Comparison of ENCODE assay signal across 12 cellular contexts in genomic region chr6:90676516-90676915, GRCh38.
DNase-seq lines count a peak whose midpoint lies in the region; ATAC-seq and TF ChIP-seq lines count a peak whose summit lies in the region.
"Had no signal": no experiment of that assay in that cellular context is flagged by ENCODE, and none has a peak within 500 bp of the region (broad histone marks: within the 10 kb centered on the region; RNA-seq: fewer than 3 reads in every experiment).

No MANE protein-coding gene starts in this region.

- peak overlapping the region; percentile 45 for H3K4me2 ChIP-seq in GM23338
- no peak overlapping the region for H3K4me2 ChIP-seq in trophoblast cell (ENCODE audit: low read length)
- H3K4me2 ChIP-seq: PC-9 had no signal

- TF ChIP-seq CTCF in GM23338 (conservative IDR thresholded peaks at IDR 0.05; ENCODE audit: low read depth in 2 of 2) = no peak

- H3K14ac ChIP-seq in trophoblast cell (ENCODE audit: low read length) = no peak overlapping the region

- H4K20me1 ChIP-seq in GM23338 (replicated peaks; ENCODE audit: insufficient read depth) = no peaks in the 10 kb centered on the region

- H3K9me2 ChIP-seq in GM23338 (ENCODE audit: insufficient read depth) = no peaks in the 10 kb centered on the region

- peak overlapping the region; percentile 92 for H3K27ac ChIP-seq in GM23338 (ENCODE audit: low read depth)
- H3K27ac ChIP-seq in HUES64 (ENCODE audit: low read depth, low read length) = peak overlapping the region; percentile 64
- no peak overlapping the region for H3K27ac ChIP-seq in trophoblast cell (ENCODE audit: low read depth, low read length)
- H3K27ac ChIP-seq: PC-9, SJCRH30 had no signal

- no peak overlapping the region for H2BK12ac ChIP-seq in trophoblast cell (ENCODE audit: low read length)

- DNase-seq in GM23338 (ENCODE audit: low spot score) = peak; percentile 91
- peak; percentile 92 for DNase-seq in iPS DF 19.7 (ENCODE audit: low read depth, low spot score)
- DNase-seq in trophoblast cell = no peak
- DNase-seq in SW480 (ENCODE audit: low spot score) = no peak
- DNase-seq: COR-L47, EL, NCI-H187, PC-9, SJCRH30 had no signal

- no peak overlapping the region for H2BK5ac ChIP-seq in trophoblast cell (ENCODE audit: low read depth, low read length, poor library complexity)

- H3K9me3 ChIP-seq in HUES64 (ENCODE audit: insufficient read depth, low read depth, low read length) = no peaks in the 10 kb centered on the region
- H3K9me3 ChIP-seq in trophoblast cell (ENCODE audit: insufficient read depth, low read depth, low read length) = no peaks in the 10 kb centered on the region
- H3K9me3 ChIP-seq: SJCRH30 had no signal

- H3K36me3 Mint-ChIP-seq in GM23338 (ENCODE audit: low read depth) = peaks cover 4% of the 10 kb centered on the region

- H3K4me1 ChIP-seq in GM23338 (ENCODE audit: insufficient read depth) = peaks cover 35% of the 10 kb centered on the region
- peaks cover 34% of the 10 kb centered on the region for H3K4me1 ChIP-seq in HUES64 (ENCODE audit: insufficient read depth, low read length)
- no peaks in the 10 kb centered on the region for H3K4me1 ChIP-seq in trophoblast cell (ENCODE audit: control insufficient read depth in 1 of 2, insufficient read depth in 2 of 2, low read length in 2 of 2)
- H3K4me1 ChIP-seq: SJCRH30 had no signal

- H3K18ac ChIP-seq in trophoblast cell (ENCODE audit: low read length) = no peak overlapping the region

- no peak overlapping the region for H2AFZ ChIP-seq in GM23338
- H2AFZ ChIP-seq in trophoblast cell (ENCODE audit: insufficient read depth, low read length, poor library complexity) = no peak overlapping the region
- H2AFZ ChIP-seq: PC-9 had no signal

- peaks cover 6% of the 10 kb centered on the region for H3K27me3 Mint-ChIP-seq in GM23338 (ENCODE audit: insufficient read depth, low read depth, poor library complexity)

- H3K27me3 ChIP-seq in GM23338 (ENCODE audit: insufficient read depth) = no peaks in the 10 kb centered on the region
- no peaks in the 10 kb centered on the region for H3K27me3 ChIP-seq in HUES64 (ENCODE audit: insufficient read depth, low read length)
- no peaks in the 10 kb centered on the region for H3K27me3 ChIP-seq in trophoblast cell (ENCODE audit: insufficient read depth, low read length)
- H3K27me3 ChIP-seq: SJCRH30 had no signal

- H3K9me3 Mint-ChIP-seq in GM23338 = no peaks in the 10 kb centered on the region

- peak overlapping the region; percentile 93 for H3K27ac Mint-ChIP-seq in GM23338

- no peak overlapping the region for H4K8ac ChIP-seq in trophoblast cell (ENCODE audit: low read depth, low read length)

- WGBS in HUES64 = 6% methylated on average over 3 of the region's 3 CpGs
- WGBS in trophoblast cell (ENCODE audit: extremely low coverage, insufficient coverage, insufficient read length) = no CpG with 5 or more reads among the region's 3 CpGs

- H4K12ac ChIP-seq in trophoblast cell (ENCODE audit: low read depth, low read length) = no peak overlapping the region

- ATAC-seq in GM23338 = peak; percentile 99
- no peak for ATAC-seq in HG03521 (IDR thresholded peaks at IDR 0.05; ENCODE audit: unreplicated experiment)
- ATAC-seq in HG02571 (IDR thresholded peaks at IDR 0.05; ENCODE audit: unreplicated experiment) = no peak

- no peak overlapping the region for H2AK5ac ChIP-seq in trophoblast cell (ENCODE audit: low read length)

- H3K4ac ChIP-seq in trophoblast cell (ENCODE audit: low read depth, low read length) = no peak overlapping the region

- H4K91ac ChIP-seq in trophoblast cell (ENCODE audit: low read depth, low read length) = no peak overlapping the region

- H3K23ac ChIP-seq in trophoblast cell (ENCODE audit: low read length) = no peak overlapping the region

- no peak overlapping the region for H2BK120ac ChIP-seq in trophoblast cell (ENCODE audit: insufficient read depth, low read length, poor library complexity)

- H3K79me2 ChIP-seq in GM23338 (replicated peaks; ENCODE audit: insufficient read depth) (no peaks in the 10 kb centered on the region), trophoblast cell (ENCODE audit: control insufficient read depth, insufficient read depth, low read length, poor library complexity) (no peaks in the 10 kb centered on the region)

- no peak overlapping the region for H3K4me3 ChIP-seq in GM23338
- H3K4me3 ChIP-seq in HUES64 (ENCODE audit: low read length) = no peak overlapping the region; the same call in 1 of the 2 replicates
- H3K4me3 ChIP-seq in trophoblast cell (ENCODE audit: low read depth, low read length) = no peak overlapping the region
- H3K4me3 ChIP-seq: PC-9, SJCRH30 had no signal

- peaks cover 17% of the 10 kb centered on the region for H3F3A ChIP-seq in GM23338 (replicated peaks; ENCODE audit: low read depth)

- H3K9ac ChIP-seq in HUES64 (ENCODE audit: low read depth, low read length) = peak overlapping the region; percentile 32; the same call in 1 of the 2 replicates
- H3K9ac ChIP-seq in trophoblast cell (ENCODE audit: low read length) = peak overlapping the region; percentile 65

- H3K4me1 Mint-ChIP-seq in GM23338 = peaks cover 53% of the 10 kb centered on the region

- no peaks in the 10 kb centered on the region for H3K79me1 ChIP-seq in trophoblast cell (ENCODE audit: low read length)

- H3K4me3 Mint-ChIP-seq in GM23338 = peak overlapping the region; percentile 40; the same call in 2 of the 3 replicates

- H3K36me3 ChIP-seq in GM23338 (ENCODE audit: insufficient read depth) (no peaks in the 10 kb centered on the region), HUES64 (ENCODE audit: insufficient read depth, low read length) (no peaks in the 10 kb centered on the region), trophoblast cell (ENCODE audit: control insufficient read depth in 1 of 2, insufficient read depth in 2 of 2, low read length in 2 of 2) (no peaks in the 10 kb centered on the region)
- H3K36me3 ChIP-seq: SJCRH30 had no signal

TF ChIP-seq in GM23338, 12 proteins besides CTCF, POLR2A, EP300 and RAD21 (continues in another document):
- TF ChIP-seq POLR2AphosphoS5 (IDR thresholded peaks at IDR 0.05; ENCODE audit: low read depth) (peak; percentile 31), ZNF331 (CRISPR knock-in tag; IDR thresholded peaks at IDR 0.05; ENCODE audit: low read depth) (no peak), ETS1 (IDR thresholded peaks at IDR 0.05) (no peak), EZH2phosphoT487 (IDR thresholded peaks at IDR 0.05; ENCODE audit: unreplicated experiment) (no peak), STAT1 (IDR thresholded peaks at IDR 0.05; ENCODE audit: unreplicated experiment) (no peak)

Comparison
In these comparisons a context has a peak if more than half of its experiments do, and no peak if none do; other contexts are left out.
1. DNase-seq: peak in GM23338 (single experiment) and iPS DF 19.7 (single experiment); none in trophoblast cell (0 of 2) and SW480 (single experiment).